ENCODE assay signal across 8 cellular contexts in the genomic region with DNA sequence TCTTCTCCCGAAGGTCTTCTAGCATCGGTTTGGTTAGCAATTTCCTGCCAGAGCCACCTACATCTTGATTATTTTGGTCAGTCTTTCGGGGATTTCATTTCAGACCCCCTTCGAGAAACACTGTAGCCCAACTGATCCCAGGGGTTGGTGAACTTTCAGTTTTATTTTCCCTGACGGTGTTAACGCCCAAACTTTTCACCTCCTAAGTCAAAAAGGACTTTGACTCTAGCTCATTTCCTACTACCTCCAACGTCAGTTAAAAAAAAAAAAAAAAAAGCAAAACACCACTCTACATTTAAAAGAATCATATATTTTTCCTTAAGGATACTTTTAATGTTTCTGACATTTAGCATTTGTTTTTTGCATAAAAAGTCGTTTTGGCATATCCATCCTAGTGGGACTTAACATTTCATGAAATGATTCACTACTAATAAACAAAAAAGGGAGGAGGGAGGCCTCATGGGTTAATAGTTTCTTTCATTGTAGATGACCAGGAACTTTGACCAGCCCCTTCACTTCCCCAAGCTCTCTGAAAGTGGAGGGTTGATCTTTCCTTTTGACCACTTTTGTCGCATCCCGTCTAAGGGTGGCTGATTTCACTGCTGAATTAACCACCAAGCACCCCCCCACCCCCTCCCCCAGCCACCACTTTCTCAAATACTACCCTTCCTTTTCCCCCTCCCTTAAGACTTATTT. TPM values are rescaled to one million over a fixed set of nuclear protein-coding genes. Genes with fewer than 3 reads are reported as not detected.
A peak's percentile ranks its signal among the peaks of the same experiment; 100 is the strongest.
DNase-seq lines count a peak whose midpoint lies in the region; ATAC-seq and TF ChIP-seq lines count a peak whose summit lies in the region.

No MANE protein-coding gene starts in this region.

- H3K4me3 ChIP-seq in BLaER1 = peak overlapping the region; percentile 93
- peak overlapping the region; percentile 63 for H3K4me3 ChIP-seq in MG63
- H3K4me3 ChIP-seq in ectodermal cell (ENCODE audit: insufficient read depth, low read depth, low read length) = peak overlapping the region; percentile 13

- peak overlapping the region; percentile 99 to 100 (median 99) for H3K27ac Mint-ChIP-seq in nephron

- no peaks in the 10 kb centered on the region for H3K36me3 ChIP-seq in BLaER1
- H3K36me3 ChIP-seq in MG63 = peaks cover 2% of the 10 kb centered on the region; the same call in 1 of the 2 replicates
- H3K36me3 ChIP-seq in ectodermal cell (ENCODE audit: control insufficient read depth, insufficient read depth, low read length) = no peaks in the 10 kb centered on the region

- WGBS in ectodermal cell, 2 experiments = 31% methylated on average over 8 to 10 of the region's 10 CpGs

- peaks cover 4% of the 10 kb centered on the region for H3K36me3 Mint-ChIP-seq in nephron (ENCODE audit: low read depth)

- DNase-seq in MG63 (no peak), pons (ENCODE audit: low spot score) (no peak), T-helper 1 cell (no peak), NCI-H1436 (lab: John Stamatoyannopoulos, UW) (no peak)

- H3K27ac ChIP-seq in BLaER1 (peak overlapping the region; percentile 42; the same call in 1 of the 2 replicates), ectodermal cell (ENCODE audit: insufficient read depth, low read depth, low read length, poor library complexity, severe bottlenecking) (peak overlapping the region; percentile 64)

- peaks cover 26% of the 10 kb centered on the region for H3K4me1 ChIP-seq in BLaER1
- peaks cover 17% of the 10 kb centered on the region for H3K4me1 ChIP-seq in ectodermal cell (ENCODE audit: control insufficient read depth, insufficient read depth, low read length)

- no peaks in the 10 kb centered on the region for H3K27me3 Mint-ChIP-seq in nephron (ENCODE audit: low read depth)

- H3K4me1 Mint-ChIP-seq in nephron = peaks cover 42% of the 10 kb centered on the region

- H3K27me3 ChIP-seq in BLaER1 = no peaks in the 10 kb centered on the region
- H3K27me3 ChIP-seq in MG63 = no peaks in the 10 kb centered on the region
- no peaks in the 10 kb centered on the region for H3K27me3 ChIP-seq in ectodermal cell (ENCODE audit: control insufficient read depth, insufficient read depth, low read length, poor library complexity, severe bottlenecking)

- H3K9me3 ChIP-seq in BLaER1 = no peaks in the 10 kb centered on the region
- no peaks in the 10 kb centered on the region for H3K9me3 ChIP-seq in MG63
- no peaks in the 10 kb centered on the region for H3K9me3 ChIP-seq in ectodermal cell (ENCODE audit: control insufficient read depth, low read length)

- peak overlapping the region; percentile 72 for H3K9ac ChIP-seq in BLaER1

- no peaks in the 10 kb centered on the region for H3K9me3 Mint-ChIP-seq in nephron

- H3K4me2 ChIP-seq in BLaER1 = peak overlapping the region; percentile 76

- H3K4me3 Mint-ChIP-seq in nephron = peak overlapping the region; percentile 96 to 98 (median 97)

- ATAC-seq in HG03039 (IDR thresholded peaks at IDR 0.05; ENCODE audit: unreplicated experiment) = no peak

- no peak for TF ChIP-seq CTCF in nephron (IDR thresholded peaks at IDR 0.05; ENCODE audit: unreplicated experiment in 3 of 3)

- H4K20me1 ChIP-seq in BLaER1 = peaks cover 14% of the 10 kb centered on the region

RNA-seq across cellular contexts. Expression of a gene that starts 0.8 kb away (rescaled TPM):
- 0.89 TPM in 1 of 2 replicates, not detected in the other for total RNA-seq in MG63 (2014; rRNA removed; shearing (Covaris generic); ENCODE audit: low replicate concordance)
- 39.7 TPM for polyA plus RNA-seq in ectodermal cell (2013, experiment 1 of 4)
- polyA plus RNA-seq in ectodermal cell (2013, experiment 2 of 4) = 32.4 TPM
- polyA plus RNA-seq in ectodermal cell (2013, experiment 3 of 4) = 31.4 TPM
- polyA plus RNA-seq in ectodermal cell (2013, experiment 4 of 4) = 26.3 TPM

Comparison
In these comparisons a context has a peak if more than half of its experiments do, and no peak if none do; other contexts are left out.
1. H3K4me3 ChIP-seq: peak in every context shown above with its lines; median percentile 93 in BLaER1; 63 in MG63; 13 in ectodermal cell.